Comparison of ENCODE assay signal across 8 cellular contexts in the genomic region with DNA sequence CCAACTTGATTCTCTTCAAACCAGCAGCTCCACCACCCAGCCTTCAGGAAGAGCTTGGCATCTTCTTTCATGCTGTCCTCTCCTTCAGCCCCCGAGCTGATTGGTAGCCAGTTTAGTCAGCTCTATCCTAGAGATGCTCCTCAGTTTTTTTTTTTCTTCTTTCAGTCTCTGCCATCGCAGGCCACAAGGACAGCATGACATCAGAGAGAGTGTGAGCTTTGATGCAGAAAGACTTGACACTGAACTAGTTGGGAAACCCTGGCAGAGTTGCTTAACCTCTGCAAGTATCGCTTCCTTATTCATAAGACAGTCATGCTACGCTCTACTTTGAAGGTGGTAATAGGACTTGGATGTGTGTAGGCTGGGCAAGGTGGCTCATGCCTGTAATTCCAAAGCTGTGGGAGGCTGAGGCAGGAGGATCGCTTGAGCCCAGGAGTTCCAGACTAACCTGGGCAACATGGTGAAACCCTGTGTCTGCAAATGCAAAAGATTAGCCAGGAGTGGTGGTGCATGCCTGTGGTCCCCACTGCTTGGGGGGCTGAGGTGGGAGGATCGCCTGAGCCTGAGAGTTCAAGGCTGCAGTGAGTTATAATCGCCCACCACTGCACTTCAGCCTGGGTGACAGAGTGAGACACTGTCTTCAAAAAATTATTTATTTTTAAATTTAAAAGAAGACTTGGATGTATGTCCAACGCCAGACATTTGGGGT. TPM values are rescaled to one million over a fixed set of nuclear protein-coding genes. Genes with fewer than 3 reads are reported as not detected.
DNase-seq lines count a peak whose midpoint lies in the region; ATAC-seq, FAIRE-seq and TF ChIP-seq lines count a peak whose summit lies in the region.

No MANE protein-coding gene starts in this region.

- H3K9me3 ChIP-seq in heart left ventricle (no peaks in the 10 kb centered on the region), MM.1S (replicated peaks; ENCODE audit: insufficient read depth, low read length) (no peaks in the 10 kb centered on the region), kidney (ENCODE audit: control insufficient read depth in 1 of 2, low read length in 2 of 2) (no peaks in the 10 kb centered on the region)

- H3K4me2 ChIP-seq in MM.1S (ENCODE audit: low read depth, low read length): no peak overlapping the region

- no peaks in the 10 kb centered on the region for H4K20me1 ChIP-seq in MM.1S (ENCODE audit: insufficient read depth, low read length)

- H3K27me3 ChIP-seq in heart left ventricle (peaks cover 0 to 7% (median 0%) of the 10 kb centered on the region in 9 donors), MM.1S (replicated peaks; ENCODE audit: insufficient read depth, low read length) (peaks cover 98% of the 10 kb centered on the region)

- H3F3A ChIP-seq in MM.1S (ENCODE audit: insufficient read depth, low read length): no peaks in the 10 kb centered on the region

- peaks cover 0 to 32% (median 0%) of the 10 kb centered on the region in 12 donors for H3K4me1 ChIP-seq in heart left ventricle
- H3K4me1 ChIP-seq in MM.1S (ENCODE audit: low read length): no peaks in the 10 kb centered on the region
- no peaks in the 10 kb centered on the region for H3K4me1 ChIP-seq in kidney (ENCODE audit: control insufficient read depth in 1 of 2, insufficient read depth in 1 of 2, low read depth in 1 of 2, low read length in 2 of 2)

- no peak for TF ChIP-seq CTCF in GM20000 (IDR thresholded peaks at IDR 0.05; ENCODE audit: extremely low read depth, missing control alignments)
- TF ChIP-seq CTCF in heart left ventricle (IDR thresholded peaks at IDR 0.05): no peak
- TF ChIP-seq CTCF in MM.1S (IDR thresholded peaks at IDR 0.05; ENCODE audit: low read length): no peak
- TF ChIP-seq CTCF in kidney (IDR thresholded peaks at IDR 0.05; ENCODE audit: borderline replicate concordance, extremely low read depth, insufficient read depth): no peak

- WGBS in heart left ventricle, 4 donors: 78 to 81% (median 78%) methylated on average over 8 of the region's 8 CpGs

- H3K27ac ChIP-seq in heart left ventricle: peak overlapping the region in 1 of 12 donors; percentile 71
- no peak overlapping the region for H3K27ac ChIP-seq in MM.1S (ENCODE audit: low read length)
- no peak overlapping the region for H3K27ac ChIP-seq in kidney (ENCODE audit: low read depth in 2 of 2, low read length in 2 of 2)

- no peaks in the 10 kb centered on the region for H3K9me2 ChIP-seq in MM.1S (replicated peaks; ENCODE audit: insufficient read depth, low read length)

- intact Hi-C loops in heart left ventricle (cut with DNase I): no loop called here
- intact Hi-C loops in kidney (cut with DNase I): no loop called here

- H2AFZ ChIP-seq in MM.1S (ENCODE audit: low read length): no peak overlapping the region

- FAIRE-seq in kidney (lab: Jason Lieb, UNC): no peak

- peak; percentile 74 for ATAC-seq in HG03469 (IDR thresholded peaks at IDR 0.05; ENCODE audit: unreplicated experiment)
- ATAC-seq in heart left ventricle: peak; percentile 12 to 72 (median 58)

- H3K4me3 ChIP-seq in heart left ventricle (no peak overlapping the region), MM.1S (ENCODE audit: low read length) (no peak overlapping the region), kidney (ENCODE audit: low read length in 2 of 2) (no peak overlapping the region)

- no peak overlapping the region for H3K9ac ChIP-seq in MM.1S (ENCODE audit: low read length)
- no peak overlapping the region for H3K9ac ChIP-seq in kidney (ENCODE audit: low read length in 2 of 2)

- no peak for TF ChIP-seq POLR2A in heart left ventricle (IDR thresholded peaks at IDR 0.05)

- no peaks in the 10 kb centered on the region for H3K79me2 ChIP-seq in MM.1S (ENCODE audit: low read length)

- peak; percentile 97 for DNase-seq in CD1c-positive myeloid dendritic cell (ENCODE audit: extremely low spot score)
- DNase-seq in GM20000 (ENCODE audit: low spot score): peak; percentile 58
- DNase-seq in heart left ventricle: peak in 2 of 5 donors; percentile 28 to 43
- DNase-seq in MM.1S: no peak
- DNase-seq in NCI-H2171 (lab: John Stamatoyannopoulos, UW): no peak
- no peak for DNase-seq in NCI-H510A treated with DMSO at 0.1 percent for 48 hours (lab: John Stamatoyannopoulos, UW)
- DNase-seq in kidney: no peak

- H3K36me3 ChIP-seq in heart left ventricle: no peaks in the 10 kb centered on the region
- H3K36me3 ChIP-seq in MM.1S (replicated peaks; ENCODE audit: insufficient read depth, low read length): no peaks in the 10 kb centered on the region
- H3K36me3 ChIP-seq in kidney (ENCODE audit: control insufficient read depth in 1 of 2, insufficient read depth in 2 of 2, low read length in 2 of 2): no peaks in the 10 kb centered on the region

RNA-seq across cellular contexts. Expression of gene CD300LB, which starts 2.6 kb away (rescaled TPM):
- total RNA-seq in heart left ventricle (1 to 10 TPM in 1 of 9 donors, under 1 TPM in 5, not detected in 3; 0.14 to 2.3 (median 0.21) TPM), kidney (0.91 TPM)
- polyA plus RNA-seq in heart left ventricle (under 1 TPM in 1 of 2 donors, not detected in 1; 0.40 TPM), kidney (ENCODE audit: insufficient read depth, low read depth, low replicate concordance) (not detected)

RNA-seq across cellular contexts. Expression of gene CD300C, which starts 17.3 kb away (rescaled TPM):
- total RNA-seq in heart left ventricle (1 to 10 TPM in 2 of 9 donors, under 1 TPM in 4, not detected in 3; 0.31 to 5.0 (median 0.61) TPM), kidney (4.2 TPM)
- polyA plus RNA-seq in heart left ventricle (under 1 TPM; 0.11 to 0.94 TPM), kidney (ENCODE audit: insufficient read depth, low read depth, low replicate concordance) (0.34 TPM)

RNA-seq across cellular contexts. Expression of gene CD300H, which starts 38.7 kb away (rescaled TPM):
- total RNA-seq in heart left ventricle (1 to 10 TPM in 1 of 9 donors, under 1 TPM in 2, not detected in 6; 0.60 to 1.5 (median 0.77) TPM), kidney (2.0 TPM)
- polyA plus RNA-seq in heart left ventricle (under 1 TPM in 1 of 2 donors, not detected in 1; 0.30 TPM), kidney (ENCODE audit: insufficient read depth, low read depth, low replicate concordance) (not detected)

Comparison
In these comparisons a context has a peak if more than half of its experiments do, and no peak if none do; other contexts are left out.
1. DNase-seq: peak in CD1c-positive myeloid dendritic cell (single experiment) and GM20000 (single experiment); none in MM.1S (single experiment), NCI-H2171 (single experiment), NCI-H510A treated with DMSO at 0.1 percent for 48 hours (single experiment) and kidney (single experiment).